8 cellular contexts compared by ENCODE assay signal in the genomic region with DNA sequence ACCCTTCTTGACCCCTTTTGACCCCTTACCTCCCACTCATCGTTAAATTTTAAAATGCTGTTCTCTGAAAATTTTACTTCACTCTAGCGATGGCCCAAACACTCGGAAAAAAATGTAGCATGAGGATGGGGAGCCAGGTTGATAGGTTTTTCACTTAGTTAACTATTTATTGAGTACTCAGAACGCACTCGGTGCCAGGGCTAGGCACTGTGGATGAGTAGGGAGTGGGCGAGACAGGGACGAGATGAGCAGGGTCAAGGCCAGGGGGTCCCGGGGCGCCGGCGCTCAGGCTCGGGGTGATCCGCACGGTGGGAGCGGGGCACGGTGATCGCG. TPM values are rescaled to one million over a fixed set of nuclear protein-coding genes. Genes with fewer than 3 reads are reported as not detected.
DNase-seq lines count a peak whose midpoint lies in the region; ATAC-seq, FAIRE-seq and TF ChIP-seq lines count a peak whose summit lies in the region.

No MANE protein-coding gene starts in this region.

- peaks cover 24% of the 10 kb centered on the region for H3K36me3 ChIP-seq in astrocyte (ENCODE audit: insufficient read depth, low read length)
- peaks cover 3 to 8% of the 10 kb centered on the region in 2 donors for H3K36me3 ChIP-seq in aorta (ENCODE audit: control insufficient read depth in 1 of 2, insufficient read depth in 2 of 2, low read length in 1 of 2)

- H3K27me3 Mint-ChIP-seq in astrocyte (ENCODE audit: low read depth, unreplicated experiment): no peaks in the 10 kb centered on the region
- no peaks in the 10 kb centered on the region for H3K27me3 Mint-ChIP-seq in memory B cell

- FAIRE-seq in astrocyte (lab: Jason Lieb, UNC): no peak

- intact Hi-C loops in aorta (cut with DNase I): loop anchor here in 1 of 2 donors (5.0 kb wide), 1 partner anchor 118 kb away; a partner anchor contains a TSS

- peaks cover 50% of the 10 kb centered on the region for H3K79me2 ChIP-seq in astrocyte (ENCODE audit: insufficient read depth, low read length)

- H4K20me1 ChIP-seq in astrocyte (ENCODE audit: insufficient read depth, low read length): peaks cover 4% of the 10 kb centered on the region

- H3K4me1 Mint-ChIP-seq in astrocyte (ENCODE audit: low read depth, unreplicated experiment) (peaks cover 5% of the 10 kb centered on the region), memory B cell (peaks cover 30% of the 10 kb centered on the region)

- peaks cover 42% of the 10 kb centered on the region for H3K36me3 Mint-ChIP-seq in astrocyte (ENCODE audit: low read depth, unreplicated experiment)
- H3K36me3 Mint-ChIP-seq in memory B cell: peaks cover 41% of the 10 kb centered on the region

- H2AFZ ChIP-seq in astrocyte (ENCODE audit: low read depth, low read length): peak overlapping the region; percentile 88

- H3K9me3 ChIP-seq in astrocyte (ENCODE audit: insufficient read depth, low read depth, low read length) (peaks cover 2% of the 10 kb centered on the region), aorta (ENCODE audit: control insufficient read depth, low read length) (peaks cover 3% of the 10 kb centered on the region)

- peak; percentile 3 for DNase-seq in stimulated activated CD8-positive, alpha-beta memory T cell treated with anti-CD3 and anti-CD28 coated beads, Interleukin-12 subunit alpha, Interleukin-12 subunit beta, amount 100 ng/mL, for 24 hours (ENCODE audit: extremely low read depth)
- DNase-seq in stimulated activated CD8-positive, alpha-beta memory T cell treated with anti-CD3 and anti-CD28 coated beads, Interleukin-4, amount 100 ng/mL, for 48 hours: no peak
- DNase-seq in astrocyte (ENCODE audit: low read depth): no peak
- no peak for DNase-seq in memory B cell (ENCODE audit: low spot score in 2 of 2)
- no peak for DNase-seq in aorta
- no peak for DNase-seq in NCI-H1105 treated with DMSO at 0.1 percent for 48 hours (lab: John Stamatoyannopoulos, UW)
- DNase-seq in GF-D8 (lab: John Stamatoyannopoulos, UW): no peak

- WGBS in aorta, 2 donors: 1 to 2% methylated on average over 18 of the region's 18 CpGs

- peak overlapping the region; percentile 93 for H3K9ac ChIP-seq in astrocyte (ENCODE audit: low read length)

- no peak for ATAC-seq in memory B cell (ENCODE audit: low read depth)
- no peak for ATAC-seq in aorta (ENCODE audit: low FRiP score)
- no peak for ATAC-seq in GM21423 (IDR thresholded peaks at IDR 0.05; ENCODE audit: unreplicated experiment)

- peak overlapping the region; percentile 8 for H3K27ac Mint-ChIP-seq in astrocyte (ENCODE audit: unreplicated experiment)
- H3K27ac Mint-ChIP-seq in memory B cell: peak overlapping the region; percentile 81

- H3K4me3 Mint-ChIP-seq in astrocyte (ENCODE audit: unreplicated experiment) (peak overlapping the region; percentile 91), memory B cell (peak overlapping the region; percentile 91)

- H3K9me3 Mint-ChIP-seq in astrocyte (ENCODE audit: unreplicated experiment): peaks cover 9% of the 10 kb centered on the region
- H3K9me3 Mint-ChIP-seq in memory B cell: peaks cover 15% of the 10 kb centered on the region

- H3K4me1 ChIP-seq in astrocyte (ENCODE audit: insufficient read depth, low read length) (peaks cover 9% of the 10 kb centered on the region), aorta (ENCODE audit: control insufficient read depth in 1 of 2, insufficient read depth in 2 of 2, low read length in 2 of 2) (peaks cover 0 to 2% of the 10 kb centered on the region in 2 donors)

- H3K4me3 ChIP-seq in astrocyte (ENCODE audit: insufficient read depth, low read depth, low read length): peak overlapping the region; percentile 83
- peak overlapping the region; percentile 49 to 50 for H3K4me3 ChIP-seq in aorta (ENCODE audit: low read length in 2 of 2)

- peak overlapping the region; percentile 89 for H3K4me2 ChIP-seq in astrocyte (ENCODE audit: low read length)

- TF ChIP-seq CTCF in astrocyte (IDR thresholded peaks at IDR 0.05; ENCODE audit: insufficient read depth, low read depth, low read length): no peak

- peak overlapping the region; percentile 71 for H3K27ac ChIP-seq in astrocyte (ENCODE audit: low read depth, low read length)
- peak overlapping the region in 1 of 2 donors; percentile 47 for H3K27ac ChIP-seq in aorta (ENCODE audit: low read depth in 1 of 2, low read length in 2 of 2)

- H3K27me3 ChIP-seq in astrocyte (ENCODE audit: insufficient read depth, low read length) (no peaks in the 10 kb centered on the region), aorta (ENCODE audit: control insufficient read depth in 1 of 2, insufficient read depth in 2 of 2, low read length in 1 of 2) (no peaks in the 10 kb centered on the region)

RNA-seq across cellular contexts. Expression of a gene that starts 0.4 kb away (rescaled TPM):
- total RNA-seq in astrocyte (17.3 and 20.7 TPM in 2 replicates), aorta (10 to 100 TPM; 11.4 to 14.1 TPM)
- polyA plus RNA-seq in aorta: 1 to 10 TPM; 9.1 to 10.0 TPM

RNA-seq across cellular contexts. Expression of a gene that starts 0.6 kb away (rescaled TPM):
- total RNA-seq in astrocyte (8.2 and 9.7 TPM in 2 replicates), aorta (10 to 100 TPM in 1 of 2 donors, 1 to 10 TPM in 1; 8.2 to 10.9 TPM)
- 1 to 10 TPM; 2.3 to 7.7 TPM for polyA plus RNA-seq in aorta

RNA-seq across cellular contexts. Expression of a gene that starts 42.9 kb away (rescaled TPM):
- total RNA-seq in astrocyte (3.9 and 4.7 TPM in 2 replicates), aorta (1 to 10 TPM; 2.9 to 3.2 TPM)
- 1 to 10 TPM in 1 of 2 donors, under 1 TPM in 1; 0.25 to 1.1 TPM for polyA plus RNA-seq in aorta

RNA-seq across cellular contexts. Expression of a gene that starts 43.1 kb away (rescaled TPM):
- total RNA-seq in astrocyte (61.1 and 64.9 TPM in 2 replicates), aorta (10 to 100 TPM; 32.4 to 47.5 TPM)
- polyA plus RNA-seq in aorta: 10 to 100 TPM; 20.2 to 39.0 TPM

RNA-seq across cellular contexts. Expression of a gene that starts 44.7 kb away (rescaled TPM):
- not detected in 2 replicates for total RNA-seq in astrocyte
- total RNA-seq in aorta: not detected
- polyA plus RNA-seq in aorta: not detected
